ENCODE assay signal across 1 cellular context in genomic region chr18:9665311-9665710, GRCh38.
TF ChIP-seq lines count a peak whose summit lies in the region.

No MANE protein-coding gene starts in this region.

TF ChIP-seq in K562, 482 proteins besides CTCF, POLR2A, EP300 and RAD21:
- TF ChIP-seq CUX1 (CRISPR knock-in tag; IDR thresholded peaks at IDR 0.05) = no peak
- no peak for TF ChIP-seq HDAC8 (tag; IDR thresholded peaks at IDR 0.05)
- no peak for TF ChIP-seq CBFB (CRISPR knock-in tag; IDR thresholded peaks at IDR 0.05)
- no peak for TF ChIP-seq HNRNPH1 (optimal IDR thresholded peaks at IDR 0.05; ENCODE audit: low read depth, low read length)
- TF ChIP-seq MEIS2 (IDR thresholded peaks at IDR 0.05; ENCODE audit: partially characterized antibody) = peak; percentile 33
- no peak for TF ChIP-seq CBX3 (IDR thresholded peaks at IDR 0.05; ENCODE audit: borderline replicate concordance in 1 of 2, low read length in 2 of 2)
- no peak for TF ChIP-seq GTF2F1 (IDR thresholded peaks at IDR 0.05; ENCODE audit: low read depth, low read length)
- no peak for TF ChIP-seq FOXJ3 (CRISPR knock-in tag; IDR thresholded peaks at IDR 0.05)
